In the genomic region with DNA sequence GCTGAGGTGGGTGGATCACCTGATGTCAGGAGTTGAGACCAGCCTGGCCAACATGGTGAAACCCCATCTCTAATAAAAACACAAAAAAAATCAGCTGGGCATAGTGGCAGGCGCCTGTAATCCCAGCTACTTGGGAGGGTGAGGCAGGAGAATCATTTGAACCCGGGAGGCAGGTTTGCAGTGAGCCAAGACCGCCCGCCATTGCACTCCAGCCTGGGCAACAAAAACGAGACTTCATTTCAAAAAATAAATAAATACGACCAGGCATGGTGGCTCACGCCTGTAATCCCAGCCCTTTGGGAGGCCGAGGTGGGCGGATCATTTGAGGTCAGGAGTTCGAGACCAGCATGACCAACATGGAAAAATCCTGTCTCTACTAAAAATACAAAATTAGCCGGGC, we compare ENCODE assay signal across 3 cellular contexts. TPM values are rescaled to one million over a fixed set of nuclear protein-coding genes. Genes with fewer than 3 reads are reported as not detected.
"Had no signal": no experiment of that assay in that cellular context is flagged by ENCODE, and none has a peak within 500 bp of the region (broad histone marks: within the 10 kb centered on the region; RNA-seq: fewer than 3 reads in every experiment).

No MANE protein-coding gene starts in this region.

RNA-seq across cellular contexts. Expression of gene MFAP4, which starts 33.6 kb away (rescaled TPM):
- total RNA-seq: M059J, PC-3, SK-MEL-5 had no signal

RNA-seq across cellular contexts. Expression of gene RNF112, which starts 57.6 kb away (rescaled TPM):
- total RNA-seq: SK-MEL-5 had no signal
